ENCODE assay signal across 1 cellular context in the genomic region with DNA sequence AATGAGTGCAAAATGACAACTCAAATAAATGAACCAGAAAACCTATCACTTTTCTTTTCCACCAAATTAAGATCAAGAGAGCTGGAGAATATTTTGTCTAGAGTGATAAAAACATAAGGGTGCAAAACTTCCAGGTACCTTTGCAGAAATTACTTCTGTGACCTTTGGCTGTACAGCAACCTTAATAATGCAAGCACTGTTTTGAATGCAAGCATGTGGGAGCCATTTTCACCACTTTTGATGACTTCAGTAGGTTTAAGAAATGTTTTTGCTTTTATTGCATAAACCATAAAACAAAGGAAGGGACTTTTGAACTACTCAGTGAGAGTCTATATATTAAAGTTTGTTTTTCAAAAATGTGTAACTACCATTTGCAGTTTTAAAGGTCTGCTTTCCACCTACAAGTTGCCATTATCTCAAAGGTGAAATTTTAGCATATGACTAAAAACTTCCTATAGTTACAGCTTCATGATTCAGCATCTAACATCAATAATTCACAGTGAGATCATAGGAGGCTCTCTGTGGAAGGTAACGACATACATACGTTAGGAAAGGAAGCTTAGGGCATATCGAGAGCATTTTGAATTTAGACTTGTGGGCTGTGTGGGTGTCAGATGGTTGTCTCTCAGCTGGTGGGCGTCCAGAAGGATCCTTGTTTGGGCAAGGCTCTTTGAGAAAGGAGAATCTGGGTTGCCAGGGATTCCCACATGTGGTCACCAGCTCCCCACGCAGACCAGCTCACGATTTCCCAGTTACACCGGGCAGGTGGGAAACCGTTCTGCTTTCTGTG.
TF ChIP-seq lines count a peak whose summit lies in the region.

No MANE protein-coding gene starts in this region.

TF ChIP-seq in WTC11, 78 proteins besides CTCF, POLR2A, EP300 and RAD21 (continued from another document):
- TF ChIP-seq, protein P1, sequence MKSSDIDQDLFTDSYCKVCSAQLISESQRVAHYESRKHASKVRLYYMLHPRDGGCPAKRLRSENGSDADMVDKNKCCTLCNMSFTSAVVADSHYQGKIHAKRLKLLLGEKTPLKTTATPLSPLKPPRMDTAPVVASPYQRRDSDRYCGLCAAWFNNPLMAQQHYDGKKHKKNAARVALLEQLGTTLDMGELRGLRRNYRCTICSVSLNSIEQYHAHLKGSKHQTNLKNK (CRISPR knock-in tag; IDR thresholded peaks at IDR 0.05), result no peak
- TF ChIP-seq, protein P2, sequence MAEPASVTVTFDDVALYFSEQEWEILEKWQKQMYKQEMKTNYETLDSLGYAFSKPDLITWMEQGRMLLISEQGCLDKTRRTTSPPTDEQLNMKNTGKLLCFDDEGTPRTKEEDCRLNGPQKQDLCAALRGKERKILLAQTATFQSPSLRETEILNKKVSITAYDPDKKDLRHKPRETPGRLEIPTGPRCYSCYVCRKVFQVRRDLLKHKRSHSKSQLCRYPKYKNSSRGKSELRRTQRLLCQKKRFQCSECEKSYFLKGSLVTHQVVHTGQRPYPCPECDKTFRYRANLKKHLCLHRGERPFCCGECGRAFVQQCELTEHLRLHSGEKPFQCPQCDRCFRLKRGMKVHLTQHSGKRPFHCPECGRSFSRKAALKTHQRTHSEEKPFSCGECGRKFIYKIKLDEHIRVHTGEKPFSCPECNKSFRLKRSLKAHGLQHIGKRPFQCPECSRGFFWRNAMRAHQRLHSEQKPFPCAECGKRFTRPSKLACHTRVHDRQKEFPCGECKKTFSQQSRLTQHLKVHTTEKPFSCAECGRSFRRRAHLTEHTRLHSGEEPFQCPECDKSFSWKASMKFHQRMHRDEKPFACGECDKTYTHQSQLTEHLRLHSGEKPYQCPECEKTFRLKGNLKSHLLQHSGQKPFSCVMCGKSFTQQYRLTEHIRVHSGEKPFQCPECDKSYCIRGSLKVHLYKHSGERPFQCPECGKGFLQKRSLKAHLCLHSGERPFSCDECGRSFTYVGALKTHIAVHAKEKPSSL (CRISPR knock-in tag; conservative IDR thresholded peaks at IDR 0.05), result no peak
- TF ChIP-seq OVOL2 (CRISPR knock-in tag; IDR thresholded peaks at IDR 0.05; ENCODE audit: borderline replicate concordance), result no peak
